ENCODE assay signal across 16 cellular contexts in genomic region chr7:2810682-2811471, GRCh38. TPM values are rescaled to one million over a fixed set of nuclear protein-coding genes. Genes with fewer than 3 reads are reported as not detected.
DNase-seq lines count a peak whose midpoint lies in the region; ATAC-seq and TF ChIP-seq lines count a peak whose summit lies in the region.
"Had no signal": no experiment of that assay in that cellular context is flagged by ENCODE, and none has a peak within 500 bp of the region (broad histone marks: within the 10 kb centered on the region; RNA-seq: fewer than 3 reads in every experiment).

No MANE protein-coding gene starts in this region.

- H3K27ac ChIP-seq in A673 (ENCODE audit: low read depth, low read length, poor library complexity, severe bottlenecking), result peak overlapping the region; percentile 12
- peak overlapping the region; percentile 45 to 85 (median 76) for H3K27ac ChIP-seq in heart left ventricle
- peak overlapping the region; percentile 93 for H3K27ac ChIP-seq in osteoblast (ENCODE audit: low read depth, low read length)
- H3K27ac ChIP-seq in neural progenitor cell, result no peak overlapping the region

- H3K4me3 ChIP-seq in A673 (ENCODE audit: low read depth, low read length, poor library complexity, severe bottlenecking) (no peak overlapping the region), heart left ventricle (peak overlapping the region in 8 of 12 donors; percentile 27 to 45 (median 35)), osteoblast (ENCODE audit: insufficient read depth, low read length) (peak overlapping the region; percentile 73), neural progenitor cell (no peak overlapping the region)

- H3K36me3 ChIP-seq in A673 (ENCODE audit: insufficient read depth, low read length, poor library complexity, severe bottlenecking), result no peaks in the 10 kb centered on the region
- H3K36me3 ChIP-seq in heart left ventricle, result no peaks in the 10 kb centered on the region
- peaks cover 3% of the 10 kb centered on the region for H3K36me3 ChIP-seq in osteoblast (ENCODE audit: insufficient read depth, low read length)
- no peaks in the 10 kb centered on the region for H3K36me3 ChIP-seq in neural progenitor cell
- H3K36me3 ChIP-seq: thoracic aorta had no signal

- H3K27me3 ChIP-seq in A673 (replicated peaks; ENCODE audit: insufficient read depth, low read depth, low read length, poor library complexity), result no peaks in the 10 kb centered on the region
- H3K27me3 ChIP-seq in heart left ventricle, result no peaks in the 10 kb centered on the region
- H3K27me3 ChIP-seq in osteoblast (ENCODE audit: insufficient read depth, low read length), result no peaks in the 10 kb centered on the region
- H3K27me3 ChIP-seq in neural progenitor cell, result no peaks in the 10 kb centered on the region
- H3K27me3 ChIP-seq: MG63 had no signal

- BruUV-seq in A673 (replicated peaks; lab: Mats Ljungman, UMichigan), result no TSS peak

- H3K27ac Mint-ChIP-seq in WTC11 (peak overlapping the region; percentile 89), neural progenitor cell (no peak overlapping the region)
- H3K27ac Mint-ChIP-seq: activated naive CD8-positive, alpha-beta T cell treated with anti-CD3 and anti-CD28 coated beads, Interleukin-2, amount 10 ng/mL, durations not matched to agents 7 days and 5 days; naive thymus-derived CD4-positive, alpha-beta T cell had no signal

- H3K4me1 ChIP-seq in A673 (ENCODE audit: insufficient read depth, low read length, poor library complexity, severe bottlenecking) (peaks cover 10% of the 10 kb centered on the region), heart left ventricle (peaks cover 0 to 71% (median 48%) of the 10 kb centered on the region in 12 donors), osteoblast (ENCODE audit: insufficient read depth, low read length) (peaks cover 28% of the 10 kb centered on the region), neural progenitor cell (peaks cover 13% of the 10 kb centered on the region)

- H3K9ac ChIP-seq in neural progenitor cell, result no peak overlapping the region

- H2AFZ ChIP-seq in osteoblast (ENCODE audit: low read length) (no peak overlapping the region), neural progenitor cell (replicated peaks) (no peak overlapping the region)

- H3K4me3 Mint-ChIP-seq in WTC11, result no peak overlapping the region
- no peak overlapping the region for H3K4me3 Mint-ChIP-seq in neural progenitor cell
- H3K4me3 Mint-ChIP-seq: activated naive CD8-positive, alpha-beta T cell treated with anti-CD3 and anti-CD28 coated beads, Interleukin-2, amount 10 ng/mL, durations not matched to agents 7 days and 5 days; naive thymus-derived CD4-positive, alpha-beta T cell had no signal

- POLR2A ChIA-PET in A673 (lab: Charles Lee; ENCODE audit: low non-redundant PET) (no interaction called here), WTC11 (lab: Charles Lee) (interaction anchor here (1.3 kb wide), 1 partner anchor 11 kb away, joined by 3 read pairs; no protein-coding TSS in a partner anchor)

- H3K79me2 ChIP-seq in osteoblast (ENCODE audit: insufficient read depth, low read length), result peaks cover 85% of the 10 kb centered on the region
- H3K79me2 ChIP-seq in neural progenitor cell (ENCODE audit: low read depth), result peaks cover 96% of the 10 kb centered on the region

- intact Hi-C loops in A673 (cut with micrococcal nuclease; ENCODE audit: unreplicated experiment), result no loop called here
- intact Hi-C loops in heart left ventricle (cut with DNase I), result loop anchor here in 1 of 10 donors (5.0 kb wide), 1 partner anchor 74 kb away; no protein-coding TSS in a partner anchor

- CTCF ChIA-PET in A673 (lab: Charles Lee) (no interaction called here), WTC11 (lab: Charles Lee) (interaction anchor here (0.6 kb wide), 1 partner anchor 50 kb away, joined by 3 read pairs; no protein-coding TSS in a partner anchor)

- 51 to 64% (median 56%) methylated on average over 16 of the region's 16 CpGs for WGBS in heart left ventricle, 4 donors

- H3K4me2 ChIP-seq in osteoblast (ENCODE audit: insufficient read depth, low read length) (peak overlapping the region; percentile 92), neural progenitor cell (no peak overlapping the region)

- no peaks in the 10 kb centered on the region for H3F3A ChIP-seq in neural progenitor cell (ENCODE audit: low read depth)

- no peak for TF ChIP-seq CTCF in A673 (conservative IDR thresholded peaks at IDR 0.05; ENCODE audit: low read depth, low read length)
- no peak for TF ChIP-seq CTCF in WTC11 (IDR thresholded peaks at IDR 0.05)
- no peak for TF ChIP-seq CTCF in heart left ventricle (IDR thresholded peaks at IDR 0.05)
- TF ChIP-seq CTCF in osteoblast (IDR thresholded peaks at IDR 0.05; ENCODE audit: extremely low read depth, low read depth, low read length), result no peak
- no peak for TF ChIP-seq CTCF in neural progenitor cell (IDR thresholded peaks at IDR 0.05)

- H3K4me1 Mint-ChIP-seq in WTC11 (peaks cover 91% of the 10 kb centered on the region), neural progenitor cell (peaks cover 22% of the 10 kb centered on the region)

- ATAC-seq in WTC11, result no peak
- peak; percentile 11 to 75 (median 30) for ATAC-seq in heart left ventricle
- ATAC-seq in HG02981 (IDR thresholded peaks at IDR 0.05; ENCODE audit: unreplicated experiment), result no peak
- ATAC-seq in HG03045 (IDR thresholded peaks at IDR 0.05; ENCODE audit: unreplicated experiment), result no peak
- ATAC-seq: naive thymus-derived CD4-positive, alpha-beta T cell had no signal

- TF ChIP-seq POLR2A in heart left ventricle (IDR thresholded peaks at IDR 0.05), result no peak

- peaks cover 21% of the 10 kb centered on the region for H4K20me1 ChIP-seq in osteoblast (ENCODE audit: insufficient read depth, low read length)
- peaks cover 20% of the 10 kb centered on the region for H4K20me1 ChIP-seq in neural progenitor cell (ENCODE audit: low read depth)

- H3K27me3 Mint-ChIP-seq in WTC11 (ENCODE audit: low read depth), result no peaks in the 10 kb centered on the region
- H3K27me3 Mint-ChIP-seq in neural progenitor cell (ENCODE audit: insufficient read depth, low read depth), result peaks cover 7% of the 10 kb centered on the region
- H3K27me3 Mint-ChIP-seq: activated naive CD8-positive, alpha-beta T cell treated with anti-CD3 and anti-CD28 coated beads, Interleukin-2, amount 10 ng/mL, durations not matched to agents 7 days and 5 days; naive thymus-derived CD4-positive, alpha-beta T cell had no signal

- H3K9me3 Mint-ChIP-seq in WTC11 (no peaks in the 10 kb centered on the region), neural progenitor cell (peaks cover 25% of the 10 kb centered on the region)
- H3K9me3 Mint-ChIP-seq: activated naive CD8-positive, alpha-beta T cell treated with anti-CD3 and anti-CD28 coated beads, Interleukin-2, amount 10 ng/mL, durations not matched to agents 7 days and 5 days had no signal

- DNase-seq in A673 (ENCODE audit: low spot score), result no peak
- no peak for DNase-seq in WTC11 (ENCODE audit: low spot score)
- peak in 1 of 5 donors; percentile 36 for DNase-seq in heart left ventricle
- DNase-seq in osteoblast (ENCODE audit: insufficient read length, low spot score, missing footprints), result no peak
- no peak for DNase-seq in neural progenitor cell (ENCODE audit: low spot score)
- DNase-seq in activated CD4-positive, alpha-beta T cell treated with anti-CD3 and anti-CD28 coated beads, Interleukin-2, amount 50 U/mL, for 48 hours, result no peak
- DNase-seq: activated naive CD8-positive, alpha-beta T cell treated with anti-CD3 and anti-CD28 coated beads, Interleukin-2, amount 10 ng/mL, durations not matched to agents 7 days and 5 days; naive thymus-derived CD4-positive, alpha-beta T cell; NCI-H510A treated with DMSO at 0.1 percent for 48 hours; RPMI8226; small intestine; T1000 had no signal

- H3K9me3 ChIP-seq in A673 (ENCODE audit: low read depth, low read length, poor library complexity, severe bottlenecking) (no peaks in the 10 kb centered on the region), heart left ventricle (no peaks in the 10 kb centered on the region), osteoblast (ENCODE audit: low read depth, low read length) (no peaks in the 10 kb centered on the region), neural progenitor cell (ENCODE audit: low read depth) (no peaks in the 10 kb centered on the region)
- H3K9me3 ChIP-seq: MG63, thoracic aorta had no signal

- H3K36me3 Mint-ChIP-seq in WTC11 (peaks cover 3% of the 10 kb centered on the region), neural progenitor cell (peaks cover 51% of the 10 kb centered on the region)
- H3K36me3 Mint-ChIP-seq: activated naive CD8-positive, alpha-beta T cell treated with anti-CD3 and anti-CD28 coated beads, Interleukin-2, amount 10 ng/mL, durations not matched to agents 7 days and 5 days had no signal

TF ChIP-seq in WTC11, 78 proteins besides CTCF, POLR2A, EP300 and RAD21:
- no peak for TF ChIP-seq ZNF138 (CRISPR knock-in tag; conservative IDR thresholded peaks at IDR 0.05)
- TF ChIP-seq ZNF671 (CRISPR knock-in tag; IDR thresholded peaks at IDR 0.05), result no peak
- peak; percentile 79 for TF ChIP-seq GABPB1 (CRISPR knock-in tag; IDR thresholded peaks at IDR 0.05)

RNA-seq across cellular contexts. Expression of gene GNA12, which starts 33.2 kb away (rescaled TPM):
- total RNA-seq in A673 (2021) (35.5 and 41.2 TPM in 2 replicates), WTC11 (2021) (89.2 to 99.6 TPM (median 90.3 TPM) in 3 replicates), heart left ventricle (10 to 100 TPM; 30.0 to 56.5 (median 34.9) TPM), osteoblast (27.1 and 32.7 TPM in 2 replicates), neural progenitor cell (ENCODE audit: low replicate concordance) (32.2 and 34.7 TPM in 2 replicates)
- 10 to 100 TPM; 10.7 to 39.3 TPM for polyA plus RNA-seq in heart left ventricle

Comparison
In these comparisons a context has a peak if more than half of its experiments do, and no peak if none do; other contexts are left out.
1. H3K4me3 ChIP-seq: peak in heart left ventricle (8 of 12) and osteoblast (single experiment); none in A673 (single experiment) and neural progenitor cell (single experiment).
2. ATAC-seq: peak in heart left ventricle (4 of 4); none in WTC11 (single experiment), HG02981 (single experiment) and HG03045 (single experiment).